23 cellular contexts compared by ENCODE assay signal in the genomic region with DNA sequence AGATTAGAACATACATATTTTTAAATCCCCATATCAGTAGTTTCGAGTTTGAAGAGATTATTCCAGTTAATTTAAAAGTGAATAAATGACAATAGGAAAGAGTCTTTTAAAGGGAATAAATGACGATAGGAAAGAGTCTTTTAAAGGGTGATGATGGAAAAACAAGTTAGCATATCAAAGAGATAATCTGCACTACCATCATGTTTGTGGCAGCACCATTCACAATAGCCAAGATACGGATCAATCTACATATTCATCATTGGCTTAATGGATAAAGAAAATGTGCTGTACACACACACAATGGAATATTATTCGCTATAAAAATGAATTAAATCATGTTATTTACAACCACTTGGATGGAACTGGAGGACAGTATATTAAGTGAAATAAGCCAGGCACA. TPM values are rescaled to one million over a fixed set of nuclear protein-coding genes. Genes with fewer than 3 reads are reported as not detected.
DNase-seq lines count a peak whose midpoint lies in the region; ATAC-seq and TF ChIP-seq lines count a peak whose summit lies in the region.
"Had no signal": no experiment of that assay in that cellular context is flagged by ENCODE, and none has a peak within 500 bp of the region (broad histone marks: within the 10 kb centered on the region; RNA-seq: fewer than 3 reads in every experiment).

No MANE protein-coding gene starts in this region.

- H3K36me3 Mint-ChIP-seq in activated CD8-positive, alpha-beta memory T cell treated with anti-CD3 and anti-CD28 coated beads, Interleukin-2, amount 10 ng/mL, durations not matched to agents 7 days and 5 days: peaks cover 73% of the 10 kb centered on the region
- H3K36me3 Mint-ChIP-seq in T-cell: peaks cover 66% of the 10 kb centered on the region
- peaks cover 77% of the 10 kb centered on the region for H3K36me3 Mint-ChIP-seq in activated naive CD8-positive, alpha-beta T cell treated with anti-CD3 and anti-CD28 coated beads, Interleukin-2, amount 50 U/mL, for 24 hours (ENCODE audit: low read depth)

- H3K4me1 Mint-ChIP-seq in activated CD8-positive, alpha-beta memory T cell treated with anti-CD3 and anti-CD28 coated beads, Interleukin-2, amount 10 ng/mL, durations not matched to agents 7 days and 5 days: peaks cover 72% of the 10 kb centered on the region
- peaks cover 73 to 76% (median 74%) of the 10 kb centered on the region in 3 donors for H3K4me1 Mint-ChIP-seq in T-cell
- peaks cover 68% of the 10 kb centered on the region for H3K4me1 Mint-ChIP-seq in activated naive CD8-positive, alpha-beta T cell treated with anti-CD3 and anti-CD28 coated beads, Interleukin-2, amount 50 U/mL, for 24 hours

- CTCF ChIA-PET in activated CD8-positive, alpha-beta memory T cell treated with anti-CD3 and anti-CD28 coated beads, Interleukin-2, amount 10 ng/mL, durations not matched to agents 7 days and 5 days (lab: Charles Lee): interaction anchor here (1.8 to 8.7 kb wide), 2 partner anchors 15 to 65 kb away, joined by 5 to 93 read pairs; a partner anchor contains a TSS
- CTCF ChIA-PET in T-cell (lab: Charles Lee): no interaction called here

- POLR2A ChIA-PET in T-cell (lab: Charles Lee): interaction anchor here in 1 of 2 donors (0.7 kb wide), 1 partner anchor 162 kb away, joined by 3 read pairs; no protein-coding TSS in a partner anchor

- intact Hi-C loops in spleen (cut with DNase I; ENCODE audit: low total_unique reads): no loop called here

- no peaks in the 10 kb centered on the region for H3K27me3 ChIP-seq in spleen (replicated peaks in 1 of 7)
- H3K27me3 ChIP-seq: breast epithelium, heart left ventricle had no signal

- H3K27ac Mint-ChIP-seq in activated CD8-positive, alpha-beta memory T cell treated with anti-CD3 and anti-CD28 coated beads, Interleukin-2, amount 10 ng/mL, durations not matched to agents 7 days and 5 days: peak overlapping the region; percentile 98
- peak overlapping the region; percentile 100 for H3K27ac Mint-ChIP-seq in T-cell
- H3K27ac Mint-ChIP-seq in activated naive CD8-positive, alpha-beta T cell treated with anti-CD3 and anti-CD28 coated beads, Interleukin-2, amount 50 U/mL, for 24 hours: peak overlapping the region; percentile 84

- H3K9me3 ChIP-seq in spleen: no peaks in the 10 kb centered on the region
- H3K9me3 ChIP-seq: breast epithelium, heart left ventricle, left ventricle myocardium inferior had no signal

- no peak for ATAC-seq in activated CD8-positive, alpha-beta memory T cell treated with anti-CD3 and anti-CD28 coated beads, Interleukin-2, amount 10 ng/mL, durations not matched to agents 7 days and 5 days
- ATAC-seq in T-cell (replicated peaks in 1 of 4) (no peak), omental fat pad (ENCODE audit: low FRiP score) (no peak), HG02588 (IDR thresholded peaks at IDR 0.05; ENCODE audit: unreplicated experiment) (no peak)
- no peak for ATAC-seq in activated naive CD8-positive, alpha-beta T cell treated with anti-CD3 and anti-CD28 coated beads, Interleukin-2, amount 50 U/mL, for 24 hours
- ATAC-seq: heart left ventricle, SK-N-SH treated with all-trans-retinoic acid at 6 μM for 48 hours had no signal

- no peaks in the 10 kb centered on the region for H3K9me3 Mint-ChIP-seq in activated CD8-positive, alpha-beta memory T cell treated with anti-CD3 and anti-CD28 coated beads, Interleukin-2, amount 10 ng/mL, durations not matched to agents 7 days and 5 days (ENCODE audit: low read depth)
- no peaks in the 10 kb centered on the region for H3K9me3 Mint-ChIP-seq in T-cell
- H3K9me3 Mint-ChIP-seq in activated naive CD8-positive, alpha-beta T cell treated with anti-CD3 and anti-CD28 coated beads, Interleukin-2, amount 50 U/mL, for 24 hours: no peaks in the 10 kb centered on the region

- H3K36me3 ChIP-seq in spleen: peaks cover 0 to 100% (median 66%) of the 10 kb centered on the region in 6 donors
- H3K36me3 ChIP-seq: breast epithelium had no signal

- WGBS in spleen, 5 donors: 92 to 96% (median 95%) methylated on average over 4 of the region's 4 CpGs

- peaks cover 0 to 75% (median 45%) of the 10 kb centered on the region in 6 donors for H3K4me1 ChIP-seq in spleen
- H3K4me1 ChIP-seq: breast epithelium, left ventricle myocardium inferior had no signal

- TF ChIP-seq POLR2A in spleen (IDR thresholded peaks at IDR 0.05): no peak

- no peak overlapping the region for H3K4me3 ChIP-seq in spleen
- H3K4me3 ChIP-seq: breast epithelium, heart left ventricle, left ventricle myocardium inferior had no signal

- TF ChIP-seq CTCF in spleen (IDR thresholded peaks at IDR 0.05 in 8 of 11, conservative IDR thresholded peaks at IDR 0.05 in 3 of 11) (no peak), omental fat pad (IDR thresholded peaks at IDR 0.05) (no peak)

- H3K4me3 Mint-ChIP-seq in activated CD8-positive, alpha-beta memory T cell treated with anti-CD3 and anti-CD28 coated beads, Interleukin-2, amount 10 ng/mL, durations not matched to agents 7 days and 5 days: no peak overlapping the region
- H3K4me3 Mint-ChIP-seq in T-cell: peak overlapping the region in 1 of 3 donors; percentile 49
- no peak overlapping the region for H3K4me3 Mint-ChIP-seq in activated naive CD8-positive, alpha-beta T cell treated with anti-CD3 and anti-CD28 coated beads, Interleukin-2, amount 50 U/mL, for 24 hours

- H3K27me3 Mint-ChIP-seq in activated CD8-positive, alpha-beta memory T cell treated with anti-CD3 and anti-CD28 coated beads, Interleukin-2, amount 10 ng/mL, durations not matched to agents 7 days and 5 days: no peaks in the 10 kb centered on the region
- H3K27me3 Mint-ChIP-seq in T-cell: no peaks in the 10 kb centered on the region
- no peaks in the 10 kb centered on the region for H3K27me3 Mint-ChIP-seq in activated naive CD8-positive, alpha-beta T cell treated with anti-CD3 and anti-CD28 coated beads, Interleukin-2, amount 50 U/mL, for 24 hours

- peak overlapping the region in 5 of 8 donors; percentile 3 to 90 (median 83) for H3K27ac ChIP-seq in spleen
- H3K27ac ChIP-seq: breast epithelium, left ventricle myocardium inferior had no signal

- no peak for DNase-seq in activated CD8-positive, alpha-beta memory T cell treated with anti-CD3 and anti-CD28 coated beads, Interleukin-2, amount 10 ng/mL, durations not matched to agents 7 days and 5 days
- DNase-seq in activated CD8-positive, alpha-beta memory T cell treated with anti-CD3 and anti-CD28 coated beads, Interleukin-2, amount 50 U/mL, for 4 hours: no peak
- DNase-seq in T-cell (no peak), spleen (no peak), NCI-H82 (lab: John Stamatoyannopoulos, UW) (no peak), omental fat pad (ENCODE audit: low spot score) (no peak)
- DNase-seq in activated naive CD8-positive, alpha-beta T cell treated with anti-CD3 and anti-CD28 coated beads, Interleukin-2, amount 50 U/mL, for 24 hours: no peak
- DNase-seq: activated CD4-positive, alpha-beta T cell treated with anti-CD3 and anti-CD28 coated beads for 1 hour; activated T-cell treated with anti-CD3 and anti-CD28 coated beads for 4 hours; C1 segment of cervical spinal cord; cortex of kidney; DMS153; GF-D8; GOT3; heart left ventricle; left ventricle myocardium inferior; NCI-H510A; RPMI8226 had no signal

RNA-seq across cellular contexts. Expression of a gene that starts 15.0 kb away (rescaled TPM):
- total RNA-seq in activated CD8-positive, alpha-beta memory T cell treated with anti-CD3 and anti-CD28 coated beads, Interleukin-2, amount 10 ng/mL, durations not matched to agents 7 days and 5 days: 10 to 100 TPM; 62.8 to 63.8 TPM
- total RNA-seq in T-cell (100 to 1,000 TPM in 1 of 5 donors, 10 to 100 TPM in 4; 73.9 to 117 (median 83.4) TPM), spleen (10 to 100 TPM; 32.0 to 45.8 (median 34.7) TPM), omental fat pad (10 to 100 TPM; 20.6 to 55.2 (median 27.6) TPM)
- polyA plus RNA-seq in spleen: 10 to 100 TPM; 12.0 to 15.6 (median 13.6) TPM

RNA-seq across cellular contexts. Expression of a gene that starts 41.1 kb away (rescaled TPM):
- total RNA-seq in activated CD8-positive, alpha-beta memory T cell treated with anti-CD3 and anti-CD28 coated beads, Interleukin-2, amount 10 ng/mL, durations not matched to agents 7 days and 5 days: under 1 TPM; 0.09 to 0.23 TPM
- total RNA-seq in T-cell (under 1 TPM in 2 of 5 donors, not detected in 3; 0.03 to 0.37 TPM), spleen (under 1 TPM in 2 of 7 donors, not detected in 5; 0.09 to 0.20 TPM), omental fat pad (under 1 TPM in 1 of 4 donors, not detected in 3; 0.09 TPM)
- polyA plus RNA-seq in spleen: not detected
- total RNA-seq: breast epithelium, left ventricle myocardium inferior, renal cortical epithelial cell, temporal lobe had no signal
- polyA plus RNA-seq: heart left ventricle had no signal
